Comparison of ENCODE assay signal across 9 cellular contexts in the genomic region with DNA sequence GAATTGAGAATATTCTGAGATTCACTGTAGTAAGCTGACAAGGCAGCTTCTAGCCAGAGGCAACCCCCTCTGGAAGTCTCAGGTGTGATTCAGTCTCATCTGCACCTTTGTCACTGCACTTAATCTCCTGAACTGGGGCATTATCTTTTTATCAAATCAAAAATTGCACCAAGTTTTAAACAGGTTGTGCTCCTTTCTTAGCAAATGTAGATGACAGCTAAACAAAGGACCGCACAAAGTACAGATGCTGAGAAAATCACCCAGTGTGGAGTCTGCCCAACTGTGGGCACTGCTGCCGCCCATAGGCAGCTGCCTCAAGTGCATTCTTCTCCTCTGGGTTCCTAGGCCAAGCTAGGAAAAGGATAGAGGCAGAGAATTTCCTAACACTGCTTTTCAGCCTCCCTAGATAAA. TPM values are rescaled to one million over a fixed set of nuclear protein-coding genes. Genes with fewer than 3 reads are reported as not detected.
A peak's percentile ranks its signal among the peaks of the same experiment; 100 is the strongest.
DNase-seq lines count a peak whose midpoint lies in the region; ATAC-seq and TF ChIP-seq lines count a peak whose summit lies in the region.
"Had no signal": no experiment of that assay in that cellular context is flagged by ENCODE, and none has a peak within 500 bp of the region (broad histone marks: within the 10 kb centered on the region; RNA-seq: fewer than 3 reads in every experiment).

No MANE protein-coding gene starts in this region.

- no peak overlapping the region for H3K4me3 Mint-ChIP-seq in type B pancreatic cell
- no peak overlapping the region for H3K4me3 Mint-ChIP-seq in Caco-2 (ENCODE audit: unreplicated experiment)
- H3K4me3 Mint-ChIP-seq: T-helper 1 cell treated with Interleukin-12 subunit alpha and Interleukin-12 subunit beta and Interleukin-4 antibody, amounts not matched to agents 30 μg/mL and 1 μg/mL, for 36 hours had no signal

- peak overlapping the region; percentile 64 for H3K27ac Mint-ChIP-seq in type B pancreatic cell
- no peak overlapping the region for H3K27ac Mint-ChIP-seq in Caco-2 (ENCODE audit: unreplicated experiment)
- H3K27ac Mint-ChIP-seq: T-helper 1 cell treated with Interleukin-12 subunit alpha and Interleukin-12 subunit beta and Interleukin-4 antibody, amounts not matched to agents 30 μg/mL and 1 μg/mL, for 36 hours had no signal

- POLR2A ChIA-PET in Caco-2 (lab: Charles Lee): no interaction called here

- no peaks in the 10 kb centered on the region for H3K36me3 ChIP-seq in Caco-2 (ENCODE audit: control insufficient read depth, insufficient read depth, low read length)

- H3K4me1 Mint-ChIP-seq in type B pancreatic cell (ENCODE audit: unreplicated experiment): no peaks in the 10 kb centered on the region
- H3K4me1 Mint-ChIP-seq in Caco-2 (ENCODE audit: low read depth, unreplicated experiment): no peaks in the 10 kb centered on the region

- H3K9me3 Mint-ChIP-seq in type B pancreatic cell: no peaks in the 10 kb centered on the region
- H3K9me3 Mint-ChIP-seq in Caco-2 (ENCODE audit: unreplicated experiment): no peaks in the 10 kb centered on the region

- H3K27me3 Mint-ChIP-seq in type B pancreatic cell (no peaks in the 10 kb centered on the region), Caco-2 (ENCODE audit: insufficient read depth, unreplicated experiment) (peaks cover 38% of the 10 kb centered on the region)

- peak; percentile 49 to 61 for ATAC-seq in left cardiac atrium
- no peak for ATAC-seq in Right ventricle myocardium inferior
- no peak for ATAC-seq in GM18517 (IDR thresholded peaks at IDR 0.05; ENCODE audit: unreplicated experiment)
- no peak for ATAC-seq in HG03442 (IDR thresholded peaks at IDR 0.05; ENCODE audit: unreplicated experiment)

- H3K36me3 Mint-ChIP-seq in type B pancreatic cell (no peaks in the 10 kb centered on the region), Caco-2 (ENCODE audit: insufficient read depth, unreplicated experiment) (no peaks in the 10 kb centered on the region)

- CTCF ChIA-PET in Caco-2 (lab: Charles Lee): no interaction called here

- H3K4me3 ChIP-seq in fibroblast of the aortic adventitia (ENCODE audit: low read depth, low read length): no peak overlapping the region
- no peak overlapping the region for H3K4me3 ChIP-seq in Caco-2 (ENCODE audit: low read depth, low read length)

- no TSS peak for BruUV-seq in Caco-2 (replicated peaks; lab: Mats Ljungman, UMichigan)

- H3K27me3 ChIP-seq in Caco-2 (replicated peaks; ENCODE audit: control insufficient read depth, insufficient read depth, low read length): no peaks in the 10 kb centered on the region

- DNase-seq in left cardiac atrium (no peak), Right ventricle myocardium inferior (ENCODE audit: missing footprints) (no peak), NCI-H774 (lab: John Stamatoyannopoulos, UW) (peak; percentile 17), fibroblast of the aortic adventitia (ENCODE audit: low read depth) (peak; percentile 38), type B pancreatic cell (ENCODE audit: extremely low spot score, unreplicated experiment) (no peak), Caco-2 (no peak)

- intact Hi-C loops in left cardiac atrium (cut with DNase I) (no loop called here), Right ventricle myocardium inferior (cut with DNase I) (no loop called here), Caco-2 (cut with micrococcal nuclease; ENCODE audit: unreplicated experiment) (loop anchor here (5.0 kb wide), 1 partner anchor 304 kb away; no protein-coding TSS in a partner anchor)

- H3K9me3 ChIP-seq in Caco-2: no peaks in the 10 kb centered on the region

- TF ChIP-seq CTCF in fibroblast of the aortic adventitia (IDR thresholded peaks at IDR 0.05; ENCODE audit: insufficient read depth, low read length): peak; percentile 72
- peak; percentile 64 for TF ChIP-seq CTCF in type B pancreatic cell (conservative IDR thresholded peaks at IDR 0.05)
- no peak for TF ChIP-seq CTCF in Caco-2 (IDR thresholded peaks at IDR 0.05; ENCODE audit: insufficient read depth in 1 of 2, low read depth in 1 of 2, low read length in 1 of 2, severe bottlenecking in 1 of 2, unreplicated experiment in 1 of 2)

- H3K4me1 ChIP-seq in Caco-2: no peaks in the 10 kb centered on the region

RNA-seq across cellular contexts. Expression of a gene that starts 51.1 kb away (rescaled TPM):
- total RNA-seq in left cardiac atrium (10 to 100 TPM in 1 of 2 donors, 1 to 10 TPM in 1; 6.5 to 22.3 TPM), Right ventricle myocardium inferior (2.9 TPM), fibroblast of the aortic adventitia (ENCODE audit: low replicate concordance) (36.1 and 88.1 TPM in 2 replicates), type B pancreatic cell (ENCODE audit: low replicate concordance) (39.1 and 56.6 TPM in 2 replicates), Caco-2 (2022) (102 and 113 TPM in 2 replicates)

Comparison
In these comparisons a context has a peak if more than half of its experiments do, and no peak if none do; other contexts are left out.
1. ATAC-seq: peak in left cardiac atrium (2 of 2); none in Right ventricle myocardium inferior (single experiment), GM18517 (single experiment) and HG03442 (single experiment).
2. DNase-seq: peak in NCI-H774 (single experiment) and fibroblast of the aortic adventitia (single experiment); none in left cardiac atrium (single experiment), Right ventricle myocardium inferior (single experiment), type B pancreatic cell (single experiment) and Caco-2 (0 of 2).
3. CTCF ChIP-seq: peak in fibroblast of the aortic adventitia (single experiment) and type B pancreatic cell (single experiment); none in Caco-2 (0 of 2).